Comparison of ENCODE assay signal across 28 cellular contexts in genomic region chr11:14751975-14752407, GRCh38.
DNase-seq lines count a peak whose midpoint lies in the region; ATAC-seq and TF ChIP-seq lines count a peak whose summit lies in the region.
"Had no signal": no experiment of that assay in that cellular context is flagged by ENCODE, and none has a peak within 500 bp of the region (broad histone marks: within the 10 kb centered on the region; RNA-seq: fewer than 3 reads in every experiment).

No MANE protein-coding gene starts in this region.

- peak overlapping the region; percentile 72 for H3K27ac Mint-ChIP-seq in T-helper 1 cell treated with Interleukin-12 subunit alpha and Interleukin-12 subunit beta and Interleukin-4 antibody, amounts not matched to agents 30 μg/mL and 1 μg/mL, for 36 hours
- peak overlapping the region; percentile 96 for H3K27ac Mint-ChIP-seq in activated naive CD4-positive, alpha-beta T cell treated with anti-CD3 and anti-CD28 coated beads, Interleukin-2, amount 50 U/mL, for 24 hours
- peak overlapping the region; percentile 54 for H3K27ac Mint-ChIP-seq in activated naive CD8-positive, alpha-beta T cell treated with anti-CD3 and anti-CD28 coated beads, Interleukin-2, amount 10 ng/mL, durations not matched to agents 7 days and 5 days
- H3K27ac Mint-ChIP-seq: GM23338 had no signal

- ATAC-seq in activated naive CD8-positive, alpha-beta T cell treated with anti-CD3 and anti-CD28 coated beads, Interleukin-2, amount 10 ng/mL, durations not matched to agents 7 days and 5 days (ENCODE audit: low read depth), result peak; percentile 34
- ATAC-seq: esophagus mucosa, foreskin keratinocyte, GM23338, left cardiac atrium, Panc1, sciatic nerve had no signal

- TF ChIP-seq POLR2A in suprapubic skin (IDR thresholded peaks at IDR 0.05), result no peak

- no peak overlapping the region for H3K4me3 ChIP-seq in suprapubic skin
- H3K4me3 ChIP-seq: colonic mucosa, GM23338, MG63 had no signal

- H3K36me3 ChIP-seq in suprapubic skin, result no peaks in the 10 kb centered on the region
- H3K36me3 ChIP-seq: colonic mucosa, MG63 had no signal

- no peak for TF ChIP-seq EP300 in suprapubic skin (IDR thresholded peaks at IDR 0.05)

- H3K9me3 ChIP-seq in suprapubic skin, result no peaks in the 10 kb centered on the region
- H3K9me3 ChIP-seq: colonic mucosa, MG63 had no signal

- DNase-seq in T-helper 1 cell, result no peak
- no peak for DNase-seq in activated naive CD4-positive, alpha-beta T cell treated with Interleukin-2 at 50 U/mL for 16 hours
- no peak for DNase-seq in activated naive CD8-positive, alpha-beta T cell treated with anti-CD3 and anti-CD28 coated beads, Interleukin-2, amount 10 ng/mL, durations not matched to agents 7 days and 5 days
- no peak for DNase-seq in suprapubic skin (ENCODE audit: low spot score in 2 of 2)
- no peak for DNase-seq in COLO829 (ENCODE audit: low spot score)
- no peak for DNase-seq in stimulated activated CD4-positive, alpha-beta T cell treated with anti-CD3 and anti-CD28 coated beads, Interleukin-12 subunit alpha, Interleukin-12 subunit beta, amount 100 ng/mL, for 4 hours
- DNase-seq: colonic mucosa; COR-L47; DMS79 treated with DMSO at 0.1 percent for 48 hours; effector memory CD4-positive, alpha-beta T cell; foreskin keratinocyte; left cardiac atrium; MG63; NCI-H1436; NCI-H2107; NCI-H446 treated with DMSO at 0.1 percent for 48 hours; posterior cingulate gyrus; SIG-M5; SW 1271; trophoblast cell had no signal

- peaks cover 32% of the 10 kb centered on the region for H3K4me1 Mint-ChIP-seq in T-helper 1 cell treated with Interleukin-12 subunit alpha and Interleukin-12 subunit beta and Interleukin-4 antibody, amounts not matched to agents 30 μg/mL and 1 μg/mL, for 36 hours (ENCODE audit: low read depth)
- peaks cover 72% of the 10 kb centered on the region for H3K4me1 Mint-ChIP-seq in activated naive CD4-positive, alpha-beta T cell treated with anti-CD3 and anti-CD28 coated beads, Interleukin-2, amount 50 U/mL, for 24 hours
- peaks cover 38% of the 10 kb centered on the region for H3K4me1 Mint-ChIP-seq in activated naive CD8-positive, alpha-beta T cell treated with anti-CD3 and anti-CD28 coated beads, Interleukin-2, amount 10 ng/mL, durations not matched to agents 7 days and 5 days

- no peaks in the 10 kb centered on the region for H3K27me3 Mint-ChIP-seq in T-helper 1 cell treated with Interleukin-12 subunit alpha and Interleukin-12 subunit beta and Interleukin-4 antibody, amounts not matched to agents 30 μg/mL and 1 μg/mL, for 36 hours (ENCODE audit: low read depth)
- H3K27me3 Mint-ChIP-seq in activated naive CD4-positive, alpha-beta T cell treated with anti-CD3 and anti-CD28 coated beads, Interleukin-2, amount 50 U/mL, for 24 hours, result no peaks in the 10 kb centered on the region
- H3K27me3 Mint-ChIP-seq in activated naive CD8-positive, alpha-beta T cell treated with anti-CD3 and anti-CD28 coated beads, Interleukin-2, amount 10 ng/mL, durations not matched to agents 7 days and 5 days, result no peaks in the 10 kb centered on the region

- no peaks in the 10 kb centered on the region for H3K9me3 Mint-ChIP-seq in T-helper 1 cell treated with Interleukin-12 subunit alpha and Interleukin-12 subunit beta and Interleukin-4 antibody, amounts not matched to agents 30 μg/mL and 1 μg/mL, for 36 hours
- peaks cover 1% of the 10 kb centered on the region for H3K9me3 Mint-ChIP-seq in activated naive CD4-positive, alpha-beta T cell treated with anti-CD3 and anti-CD28 coated beads, Interleukin-2, amount 50 U/mL, for 24 hours
- no peaks in the 10 kb centered on the region for H3K9me3 Mint-ChIP-seq in activated naive CD8-positive, alpha-beta T cell treated with anti-CD3 and anti-CD28 coated beads, Interleukin-2, amount 10 ng/mL, durations not matched to agents 7 days and 5 days
- H3K9me3 Mint-ChIP-seq: activated T-helper 2 cell treated with anti-CD3 and anti-CD28 coated beads, Interferon-gamma antibody, Interleukin-2, Interleukin-4, amounts not matched to agents 10 μg/mL and 5 μg/mL and 100 μg/mL, durations not matched to agents 14 hours and 24 hours and 36 hours; GM23338 had no signal

- no peak overlapping the region for H3K4me3 Mint-ChIP-seq in T-helper 1 cell treated with Interleukin-12 subunit alpha and Interleukin-12 subunit beta and Interleukin-4 antibody, amounts not matched to agents 30 μg/mL and 1 μg/mL, for 36 hours
- H3K4me3 Mint-ChIP-seq in activated naive CD4-positive, alpha-beta T cell treated with anti-CD3 and anti-CD28 coated beads, Interleukin-2, amount 50 U/mL, for 24 hours, result peak overlapping the region; percentile 66
- H3K4me3 Mint-ChIP-seq in activated naive CD8-positive, alpha-beta T cell treated with anti-CD3 and anti-CD28 coated beads, Interleukin-2, amount 10 ng/mL, durations not matched to agents 7 days and 5 days, result peak overlapping the region; percentile 63
- H3K4me3 Mint-ChIP-seq: GM23338 had no signal

- no peak overlapping the region for H3K27ac ChIP-seq in suprapubic skin
- H3K27ac ChIP-seq: 22Rv1, colonic mucosa, foreskin keratinocyte had no signal

- peaks cover 24% of the 10 kb centered on the region for H3K36me3 Mint-ChIP-seq in T-helper 1 cell treated with Interleukin-12 subunit alpha and Interleukin-12 subunit beta and Interleukin-4 antibody, amounts not matched to agents 30 μg/mL and 1 μg/mL, for 36 hours (ENCODE audit: low read depth)
- peaks cover 12% of the 10 kb centered on the region for H3K36me3 Mint-ChIP-seq in activated naive CD4-positive, alpha-beta T cell treated with anti-CD3 and anti-CD28 coated beads, Interleukin-2, amount 50 U/mL, for 24 hours
- H3K36me3 Mint-ChIP-seq in activated naive CD8-positive, alpha-beta T cell treated with anti-CD3 and anti-CD28 coated beads, Interleukin-2, amount 10 ng/mL, durations not matched to agents 7 days and 5 days, result peaks cover 27% of the 10 kb centered on the region

- H3K4me1 ChIP-seq in suprapubic skin, result no peaks in the 10 kb centered on the region
- H3K4me1 ChIP-seq: colonic mucosa, foreskin keratinocyte had no signal

- no peak for TF ChIP-seq CTCF in suprapubic skin (IDR thresholded peaks at IDR 0.05)

- H3K27me3 ChIP-seq in suprapubic skin, result no peaks in the 10 kb centered on the region
- H3K27me3 ChIP-seq: colonic mucosa, MG63 had no signal

- POLR2A ChIA-PET in activated naive CD8-positive, alpha-beta T cell treated with anti-CD3 and anti-CD28 coated beads, Interleukin-2, amount 10 ng/mL, durations not matched to agents 7 days and 5 days (lab: Charles Lee), result no interaction called here
